8 cellular contexts compared by ENCODE assay signal in the genomic region with DNA sequence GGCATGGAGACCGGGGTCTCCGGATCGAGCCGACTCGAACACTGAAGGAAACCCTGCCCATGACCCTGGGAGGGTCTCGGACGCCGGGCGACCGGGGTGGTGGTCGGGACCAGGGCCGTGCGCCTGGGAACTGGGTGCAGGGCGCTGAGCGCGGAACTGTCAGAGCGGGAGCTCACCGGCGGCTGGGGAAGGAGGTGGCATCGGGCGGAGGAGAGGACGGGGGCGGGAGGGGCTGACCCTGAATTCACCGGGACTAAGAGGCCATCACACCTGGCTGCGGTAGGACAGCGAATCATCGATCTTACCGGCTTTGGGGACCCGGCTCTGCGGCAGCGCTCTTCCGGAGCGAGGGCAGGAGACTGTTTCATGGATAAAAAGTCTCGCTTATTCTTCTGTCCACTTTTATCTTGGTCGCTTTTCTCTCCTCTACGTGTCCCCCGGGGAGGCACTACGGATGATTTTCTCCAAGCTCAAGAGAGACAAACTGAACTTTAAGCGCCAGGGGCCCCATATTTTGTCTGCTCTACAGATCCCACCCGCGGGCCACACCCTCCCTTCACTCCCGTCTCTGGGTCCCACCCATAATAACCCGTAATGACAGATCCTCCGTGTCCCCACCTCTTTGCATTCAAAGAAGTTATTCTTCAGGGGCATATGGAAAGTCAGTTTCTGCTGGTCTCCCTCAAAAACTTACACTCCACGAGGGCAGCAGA. TPM values are rescaled to one million over a fixed set of nuclear protein-coding genes. Genes with fewer than 3 reads are reported as not detected.
DNase-seq lines count a peak whose midpoint lies in the region; ATAC-seq, FAIRE-seq and TF ChIP-seq lines count a peak whose summit lies in the region.

A gene with protein sequence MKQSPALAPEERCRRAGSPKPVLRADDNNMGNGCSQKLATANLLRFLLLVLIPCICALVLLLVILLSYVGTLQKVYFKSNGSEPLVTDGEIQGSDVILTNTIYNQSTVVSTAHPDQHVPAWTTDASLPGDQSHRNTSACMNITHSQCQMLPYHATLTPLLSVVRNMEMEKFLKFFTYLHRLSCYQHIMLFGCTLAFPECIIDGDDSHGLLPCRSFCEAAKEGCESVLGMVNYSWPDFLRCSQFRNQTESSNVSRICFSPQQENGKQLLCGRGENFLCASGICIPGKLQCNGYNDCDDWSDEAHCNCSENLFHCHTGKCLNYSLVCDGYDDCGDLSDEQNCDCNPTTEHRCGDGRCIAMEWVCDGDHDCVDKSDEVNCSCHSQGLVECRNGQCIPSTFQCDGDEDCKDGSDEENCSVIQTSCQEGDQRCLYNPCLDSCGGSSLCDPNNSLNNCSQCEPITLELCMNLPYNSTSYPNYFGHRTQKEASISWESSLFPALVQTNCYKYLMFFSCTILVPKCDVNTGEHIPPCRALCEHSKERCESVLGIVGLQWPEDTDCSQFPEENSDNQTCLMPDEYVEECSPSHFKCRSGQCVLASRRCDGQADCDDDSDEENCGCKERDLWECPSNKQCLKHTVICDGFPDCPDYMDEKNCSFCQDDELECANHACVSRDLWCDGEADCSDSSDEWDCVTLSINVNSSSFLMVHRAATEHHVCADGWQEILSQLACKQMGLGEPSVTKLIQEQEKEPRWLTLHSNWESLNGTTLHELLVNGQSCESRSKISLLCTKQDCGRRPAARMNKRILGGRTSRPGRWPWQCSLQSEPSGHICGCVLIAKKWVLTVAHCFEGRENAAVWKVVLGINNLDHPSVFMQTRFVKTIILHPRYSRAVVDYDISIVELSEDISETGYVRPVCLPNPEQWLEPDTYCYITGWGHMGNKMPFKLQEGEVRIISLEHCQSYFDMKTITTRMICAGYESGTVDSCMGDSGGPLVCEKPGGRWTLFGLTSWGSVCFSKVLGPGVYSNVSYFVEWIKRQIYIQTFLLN (minus strand): TSS at position 486 of the 713 bp plus-strand sequence. CDS start 118 bp downstream, at position 368.

- peaks cover 13% of the 10 kb centered on the region for H3K4me1 ChIP-seq in iPS-20b (ENCODE audit: insufficient read depth, low read length)

- H3K4me3 ChIP-seq in MG63 (peak within 1 kb of the TSS; percentile 46), astrocyte of the spinal cord (ENCODE audit: low read depth, low read length) (peak within 1 kb of the TSS; percentile 61), iPS-20b (ENCODE audit: low read length) (peak within 1 kb of the TSS; percentile 87)

- no peak for TF ChIP-seq CTCF in astrocyte of the spinal cord (IDR thresholded peaks at IDR 0.05; ENCODE audit: low read depth, low read length)

- DNase-seq in DMS53 (lab: John Stamatoyannopoulos, UW) (peak; percentile 78), MG63 (no peak), astrocyte of the spinal cord (ENCODE audit: low read depth, low spot score) (no peak), putamen (ENCODE audit: low spot score) (no peak), RCC 7860 (ENCODE audit: low spot score) (no peak)
- DNase-seq in stimulated activated CD4-positive, alpha-beta T cell treated with anti-CD3 and anti-CD28 coated beads, Interleukin-1b, Interleukin-23, amount 100 ng/mL, for 4 hours (ENCODE audit: low read depth in 2 of 2): peak; percentile 3 to 9

- no peak within 1 kb of the TSS for H3K27ac ChIP-seq in iPS-20b (ENCODE audit: low read length)

- in situ Hi-C loops in astrocyte of the spinal cord (cut with HindIII; ENCODE audit: low sequenced_read_pairs): no loop called here

- no peaks in the 10 kb centered on the region for H3K36me3 ChIP-seq in MG63
- H3K36me3 ChIP-seq in iPS-20b (ENCODE audit: insufficient read depth, low read depth, low read length): no peaks in the 10 kb centered on the region; the same call in 1 of the 2 replicates

- no peaks in the 10 kb centered on the region for H3K9me3 ChIP-seq in MG63
- 0 out of 2 replicates have a peak, but pooled peaks cover 2% of the 10 kb centered on the region for H3K9me3 ChIP-seq in iPS-20b (ENCODE audit: insufficient read depth, low read depth, low read length)

- peak within 1 kb of the TSS; percentile 60 for H3K9ac ChIP-seq in iPS-20b (ENCODE audit: low read depth, low read length)

- ATAC-seq in GM21619 (IDR thresholded peaks at IDR 0.05; ENCODE audit: unreplicated experiment): peak; percentile 11

- no peaks in the 10 kb centered on the region for H3K27me3 ChIP-seq in MG63
- H3K27me3 ChIP-seq in iPS-20b (ENCODE audit: insufficient read depth, low read length): peaks cover 41% of the 10 kb centered on the region

- FAIRE-seq in RCC 7860 (lab: Jason Lieb, UNC): no peak

RNA-seq across cellular contexts. Expression of the gene that starts here (rescaled TPM):
- total RNA-seq in MG63 (2014; rRNA removed; shearing (Covaris generic); ENCODE audit: low replicate concordance): not detected in 2 replicates

Comparison
In these comparisons a context has a peak if more than half of its experiments do, and no peak if none do; other contexts are left out.
1. DNase-seq: peak in DMS53 (single experiment) and stimulated activated CD4-positive, alpha-beta T cell treated with anti-CD3 and anti-CD28 coated beads, Interleukin-1b, Interleukin-23, amount 100 ng/mL, for 4 hours (2 of 2); none in MG63 (single experiment), astrocyte of the spinal cord (single experiment), putamen (single experiment) and RCC 7860 (single experiment).
2. Peak in every context shown above with its lines, with median percentiles within 50 percentile points of each other: H3K4me3 ChIP-seq.